8 cellular contexts compared by ENCODE assay signal in genomic region chrX:102768984-102769761, GRCh38. TPM values are rescaled to one million over a fixed set of nuclear protein-coding genes. Genes with fewer than 3 reads are reported as not detected.
A peak's percentile ranks its signal among the peaks of the same experiment; 100 is the strongest.
DNase-seq lines count a peak whose midpoint lies in the region; ATAC-seq and TF ChIP-seq lines count a peak whose summit lies in the region.

No MANE protein-coding gene starts in this region.

- H3K4me3 ChIP-seq in lower lobe of right lung: peak overlapping the region; percentile 63

- DNase-seq in NCI-H524 treated with DMSO at 0.1 percent for 48 hours (lab: John Stamatoyannopoulos, UW) (peak; percentile 31), ecto neural progenitor cell (ENCODE audit: low spot score) (peak; percentile 83), lower lobe of right lung (peak; percentile 56)
- DNase-seq in activated CD4-positive, alpha-beta T cell treated with anti-CD3 and anti-CD28 coated beads, Interleukin-2, amount 50 U/mL, for 24 hours (ENCODE audit: low read depth in 1 of 2, low spot score in 1 of 2): peak; percentile 61 to 83
- DNase-seq in stimulated activated CD4-positive, alpha-beta T cell treated with anti-CD3 and anti-CD28 coated beads, TNF-alpha, amount 100 ng/mL, for 1 hour (ENCODE audit: low read depth in 3 of 3, low spot score in 1 of 3): peak; percentile 32 to 55 (median 50)

- ATAC-seq in GM19324 (IDR thresholded peaks at IDR 0.05; ENCODE audit: low FRiP score, unreplicated experiment) (peak; percentile 91), HG03460 (IDR thresholded peaks at IDR 0.05; ENCODE audit: unreplicated experiment) (peak; percentile 94), lower lobe of right lung (peak; percentile 93 to 95)

- no peaks in the 10 kb centered on the region for H3K36me3 ChIP-seq in lower lobe of right lung

- H3K9me3 ChIP-seq in lower lobe of right lung: no peaks in the 10 kb centered on the region

- no peaks in the 10 kb centered on the region for H3K27me3 ChIP-seq in lower lobe of right lung (ENCODE audit: low read depth)

- no peaks in the 10 kb centered on the region for H3K4me1 ChIP-seq in lower lobe of right lung

- H3K27ac ChIP-seq in C4-2B: peak overlapping the region; percentile 82
- peak overlapping the region; percentile 71 for H3K27ac ChIP-seq in lower lobe of right lung

- no peak for TF ChIP-seq CTCF in C4-2B (conservative IDR thresholded peaks at IDR 0.05)
- no peak for TF ChIP-seq CTCF in lower lobe of right lung (IDR thresholded peaks at IDR 0.05)

- intact Hi-C loops in lower lobe of right lung (cut with DNase I): no loop called here

RNA-seq across cellular contexts. Expression of gene GPRASP3, which starts 48.6 kb away (rescaled TPM):
- 4.5 TPM for total RNA-seq in lower lobe of right lung

RNA-seq across cellular contexts. Expression of gene GPRASP2, which starts 56.9 kb away (rescaled TPM):
- 7.9 TPM for total RNA-seq in lower lobe of right lung

Comparison
In these comparisons a context has a peak if more than half of its experiments do, and no peak if none do; other contexts are left out.
1. Peak in every context shown above with its lines: DNase-seq, ATAC-seq, H3K4me3 ChIP-seq and H3K27ac ChIP-seq.
2. DNase-seq: peak in every context shown above with its lines; median percentile 83 in ecto neural progenitor cell; 72 in activated CD4-positive, alpha-beta T cell treated with anti-CD3 and anti-CD28 coated beads, Interleukin-2, amount 50 U/mL, for 24 hours; 56 in lower lobe of right lung; 50 in stimulated activated CD4-positive, alpha-beta T cell treated with anti-CD3 and anti-CD28 coated beads, TNF-alpha, amount 100 ng/mL, for 1 hour; 31 in NCI-H524 treated with DMSO at 0.1 percent for 48 hours.